In genomic region chr9:111662851-111663823, GRCh38 we compare ENCODE assay signal across 8 cellular contexts. TPM values are rescaled to one million over a fixed set of nuclear protein-coding genes. Genes with fewer than 3 reads are reported as not detected.
DNase-seq lines count a peak whose midpoint lies in the region; ATAC-seq and TF ChIP-seq lines count a peak whose summit lies in the region.

No MANE protein-coding gene starts in this region.

- H3K36me3 ChIP-seq in GM06990 (ENCODE audit: control insufficient read depth, insufficient read depth, low read length) (no peaks in the 10 kb centered on the region), RWPE2 (ENCODE audit: low read depth) (peaks cover 23% of the 10 kb centered on the region), endocrine pancreas (ENCODE audit: control insufficient read depth, insufficient read depth, low read length) (no peaks in the 10 kb centered on the region), neutrophil (peaks cover 27% of the 10 kb centered on the region), adrenal gland (replicated peaks in 1 of 2) (peaks cover 0 to 13% of the 10 kb centered on the region in 2 donors)

- intact Hi-C loops in adrenal gland (cut with DNase I) = no loop called here

- H3K4me1 ChIP-seq in RWPE2 (ENCODE audit: insufficient read depth, poor library complexity, severe bottlenecking) (peaks cover 9% of the 10 kb centered on the region), endocrine pancreas (ENCODE audit: control insufficient read depth, insufficient read depth, low read length) (peaks cover 5% of the 10 kb centered on the region), neutrophil (ENCODE audit: control insufficient read depth in 1 of 2, insufficient read depth in 1 of 2, low read depth in 1 of 2, low read length in 1 of 2) (peaks cover 26 to 47% of the 10 kb centered on the region in 2 experiments), adrenal gland (replicated peaks in 1 of 2) (peaks cover 0 to 12% of the 10 kb centered on the region in 2 donors)

- DNase-seq in GM06990 (ENCODE audit: extremely low read depth, insufficient read length) (peak; percentile 5), RWPE2 (ENCODE audit: low spot score) (no peak), adrenal gland (no peak), nucleus accumbens (lab: John Stamatoyannopoulos, UW) (no peak), SW 1271 (lab: John Stamatoyannopoulos, UW) (no peak)

- no peaks in the 10 kb centered on the region for H3K27me3 ChIP-seq in GM06990 (replicated peaks; ENCODE audit: control insufficient read depth, insufficient read depth, low read length)
- no peaks in the 10 kb centered on the region for H3K27me3 ChIP-seq in RWPE2 (ENCODE audit: insufficient read depth, poor library complexity, severe bottlenecking)
- H3K27me3 ChIP-seq in endocrine pancreas (ENCODE audit: control insufficient read depth, insufficient read depth, low read length) = no peaks in the 10 kb centered on the region
- H3K27me3 ChIP-seq in neutrophil = peaks cover 9% of the 10 kb centered on the region
- H3K27me3 ChIP-seq in adrenal gland = no peaks in the 10 kb centered on the region

- H3K27ac ChIP-seq in RWPE2 (ENCODE audit: poor library complexity, severe bottlenecking) = peak overlapping the region; percentile 33
- H3K27ac ChIP-seq in neutrophil = peak overlapping the region; percentile 92
- peak overlapping the region in 2 of 5 donors; percentile 3 to 77 for H3K27ac ChIP-seq in adrenal gland

- no peak overlapping the region for H3K9ac ChIP-seq in endocrine pancreas (ENCODE audit: control insufficient read depth, insufficient read depth, low read length)

- TF ChIP-seq CTCF in GM06990 (IDR thresholded peaks at IDR 0.05; ENCODE audit: insufficient read depth, low read length, poor library complexity, severe bottlenecking) = no peak
- no peak for TF ChIP-seq CTCF in RWPE2 (IDR thresholded peaks at IDR 0.05; ENCODE audit: poor library complexity, severe bottlenecking)
- TF ChIP-seq CTCF in neutrophil (IDR thresholded peaks at IDR 0.05) = no peak
- no peak for TF ChIP-seq CTCF in adrenal gland (IDR thresholded peaks at IDR 0.05)

- H3K9me3 ChIP-seq in RWPE2 (ENCODE audit: severe bottlenecking) = no peaks in the 10 kb centered on the region
- H3K9me3 ChIP-seq in endocrine pancreas (ENCODE audit: control insufficient read depth, low read length) = no peaks in the 10 kb centered on the region
- H3K9me3 ChIP-seq in neutrophil = no peaks in the 10 kb centered on the region
- no peaks in the 10 kb centered on the region for H3K9me3 ChIP-seq in adrenal gland (replicated peaks in 1 of 3)

- TF ChIP-seq POLR2A in adrenal gland (IDR thresholded peaks at IDR 0.05) = no peak

- ATAC-seq in RWPE2 (ENCODE audit: low read depth) (peak; percentile 40), HG03095 (IDR thresholded peaks at IDR 0.05; ENCODE audit: unreplicated experiment) (no peak)

- 55 to 63% (median 61%) methylated on average over 10 of the region's 10 CpGs for WGBS in adrenal gland, 4 donors

- H3K4me3 ChIP-seq in GM06990 (replicated peaks; ENCODE audit: low read depth, low read length) (peak overlapping the region; percentile 87), RWPE2 (ENCODE audit: severe bottlenecking) (peak overlapping the region; percentile 86), endocrine pancreas (ENCODE audit: control insufficient read depth, insufficient read depth, low read length) (peak overlapping the region; percentile 69), neutrophil (ENCODE audit: low read depth in 1 of 2, low read length in 1 of 2) (peak overlapping the region; percentile 74 to 87), adrenal gland (peak overlapping the region in 1 of 4 donors; percentile 99)

RNA-seq across cellular contexts. Expression of gene GNG10, which starts 1.7 kb away (rescaled TPM):
- 100 to 1,000 TPM in 1 of 8 donors, 10 to 100 TPM in 7; 29.3 to 127 (median 58.3) TPM for total RNA-seq in adrenal gland
- 10 to 100 TPM; 37.2 to 69.5 (median 53.4) TPM for polyA plus RNA-seq in adrenal gland

RNA-seq across cellular contexts. Expression of gene DNAJC25, which starts 32.0 kb away (rescaled TPM):
- total RNA-seq in adrenal gland = 10 to 100 TPM; 13.4 to 29.8 (median 17.2) TPM
- polyA plus RNA-seq in adrenal gland = 10 to 100 TPM in 2 of 3 donors, 1 to 10 TPM in 1; 9.1 to 36.0 (median 10.9) TPM
